12 cellular contexts compared by ENCODE assay signal in the genomic region with DNA sequence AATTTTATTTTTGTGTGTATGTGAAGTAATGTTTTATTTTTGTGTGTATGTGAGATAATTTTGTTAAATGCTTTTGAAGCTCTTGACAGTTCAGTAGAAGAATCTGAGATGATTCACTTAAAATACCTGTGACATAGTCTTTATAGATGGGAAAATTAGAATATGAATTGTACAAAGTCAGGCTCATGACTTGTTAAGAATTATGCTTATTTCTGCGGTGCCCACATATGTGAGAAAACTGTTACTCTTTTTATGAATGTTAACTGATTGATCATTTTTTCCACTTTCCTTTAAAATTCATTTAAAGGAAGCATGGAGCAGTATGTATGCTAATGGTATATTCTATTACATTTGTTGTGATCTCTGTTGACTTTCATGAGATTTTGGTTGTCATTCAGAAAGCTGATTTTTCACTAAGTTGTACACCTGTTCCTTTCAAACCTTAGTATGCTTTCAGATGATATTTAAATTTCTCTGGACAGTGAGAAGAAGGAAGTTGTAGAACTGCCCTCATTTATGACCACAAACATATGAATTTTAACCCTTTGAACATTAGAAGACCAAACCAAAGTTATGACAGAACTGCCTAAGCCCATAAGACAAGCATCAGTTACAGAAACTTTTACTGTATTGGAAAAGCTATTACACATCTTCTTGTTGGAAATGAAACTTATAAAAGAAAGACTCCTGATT.
A peak's percentile ranks its signal among the peaks of the same experiment; 100 is the strongest.
DNase-seq lines count a peak whose midpoint lies in the region; ATAC-seq and TF ChIP-seq lines count a peak whose summit lies in the region.
"Had no signal": no experiment of that assay in that cellular context is flagged by ENCODE, and none has a peak within 500 bp of the region (broad histone marks: within the 10 kb centered on the region; RNA-seq: fewer than 3 reads in every experiment).

No MANE protein-coding gene starts in this region.

- H3K79me2 ChIP-seq in GM23338 (replicated peaks; ENCODE audit: insufficient read depth) (peaks cover 83% of the 10 kb centered on the region), MM.1S (ENCODE audit: low read length) (peaks cover 34% of the 10 kb centered on the region)

- peaks cover 40% of the 10 kb centered on the region for H3K4me1 Mint-ChIP-seq in activated naive CD4-positive, alpha-beta T cell treated with anti-CD3 and anti-CD28 coated beads, Interleukin-2, amount 50 U/mL, for 24 hours
- peaks cover 10% of the 10 kb centered on the region for H3K4me1 Mint-ChIP-seq in activated naive CD4-positive, alpha-beta T cell treated with anti-CD3 and anti-CD28 coated beads, Interleukin-2, amount 10 ng/mL, durations not matched to agents 7 days and 5 days
- peaks cover 57% of the 10 kb centered on the region for H3K4me1 Mint-ChIP-seq in GM23338
- peaks cover 79% of the 10 kb centered on the region for H3K4me1 Mint-ChIP-seq in stimulated activated memory B cell treated with anti-CD40 and anti-IgM and Interleukin-4, amounts not matched to agents 10 μg/mL and 1 μg/mL and 100 μg/mL, for 72 hours

- peaks cover 38% of the 10 kb centered on the region for H3K36me3 Mint-ChIP-seq in activated naive CD4-positive, alpha-beta T cell treated with anti-CD3 and anti-CD28 coated beads, Interleukin-2, amount 50 U/mL, for 24 hours
- peaks cover 19% of the 10 kb centered on the region for H3K36me3 Mint-ChIP-seq in activated naive CD4-positive, alpha-beta T cell treated with anti-CD3 and anti-CD28 coated beads, Interleukin-2, amount 10 ng/mL, durations not matched to agents 7 days and 5 days
- peaks cover 11% of the 10 kb centered on the region; the same call in 2 of the 3 replicates for H3K36me3 Mint-ChIP-seq in GM23338 (ENCODE audit: low read depth)
- H3K36me3 Mint-ChIP-seq in stimulated activated memory B cell treated with anti-CD40 and anti-IgM and Interleukin-4, amounts not matched to agents 10 μg/mL and 1 μg/mL and 100 μg/mL, for 72 hours = peaks cover 26% of the 10 kb centered on the region

- H3K4me1 ChIP-seq in GM23338 (ENCODE audit: insufficient read depth) = peaks cover 44% of the 10 kb centered on the region
- H3K4me1 ChIP-seq in MM.1S (ENCODE audit: low read length) = peaks cover 54% of the 10 kb centered on the region

- no peaks in the 10 kb centered on the region for H3F3A ChIP-seq in GM23338 (replicated peaks; ENCODE audit: low read depth)
- H3F3A ChIP-seq in MM.1S (ENCODE audit: insufficient read depth, low read length) = peaks cover 40% of the 10 kb centered on the region

- peak overlapping the region; percentile 51 for H3K9ac ChIP-seq in MM.1S (ENCODE audit: low read length)

- CTCF ChIA-PET in activated naive CD4-positive, alpha-beta T cell treated with anti-CD3 and anti-CD28 coated beads, Interleukin-2, amount 10 ng/mL, durations not matched to agents 7 days and 5 days (lab: Charles Lee) = interaction anchor here (1.3 kb wide), 1 partner anchor 12 kb away, joined by 3 read pairs; no protein-coding TSS in a partner anchor

- H3K9me3 Mint-ChIP-seq in activated naive CD4-positive, alpha-beta T cell treated with anti-CD3 and anti-CD28 coated beads, Interleukin-2, amount 50 U/mL, for 24 hours = peaks cover 6% of the 10 kb centered on the region
- no peaks in the 10 kb centered on the region for H3K9me3 Mint-ChIP-seq in activated naive CD4-positive, alpha-beta T cell treated with anti-CD3 and anti-CD28 coated beads, Interleukin-2, amount 10 ng/mL, durations not matched to agents 7 days and 5 days
- H3K9me3 Mint-ChIP-seq in GM23338 = no peaks in the 10 kb centered on the region
- H3K9me3 Mint-ChIP-seq in stimulated activated memory B cell treated with anti-CD40 and anti-IgM and Interleukin-4, amounts not matched to agents 10 μg/mL and 1 μg/mL and 100 μg/mL, for 72 hours = peaks cover 6% of the 10 kb centered on the region

- H3K27ac Mint-ChIP-seq in activated naive CD4-positive, alpha-beta T cell treated with anti-CD3 and anti-CD28 coated beads, Interleukin-2, amount 50 U/mL, for 24 hours = peak overlapping the region; percentile 83
- no peak overlapping the region for H3K27ac Mint-ChIP-seq in activated naive CD4-positive, alpha-beta T cell treated with anti-CD3 and anti-CD28 coated beads, Interleukin-2, amount 10 ng/mL, durations not matched to agents 7 days and 5 days
- peak overlapping the region; percentile 31; the same call in 1 of the 2 replicates for H3K27ac Mint-ChIP-seq in GM23338
- H3K27ac Mint-ChIP-seq in stimulated activated memory B cell treated with anti-CD40 and anti-IgM and Interleukin-4, amounts not matched to agents 10 μg/mL and 1 μg/mL and 100 μg/mL, for 72 hours = peak overlapping the region; percentile 84

- TF ChIP-seq CTCF in GM23338 (conservative IDR thresholded peaks at IDR 0.05; ENCODE audit: low read depth in 2 of 2) (no peak), MM.1S (IDR thresholded peaks at IDR 0.05; ENCODE audit: low read length) (no peak)

- H3K36me3 ChIP-seq in GM23338 (ENCODE audit: insufficient read depth) (no peaks in the 10 kb centered on the region), MM.1S (replicated peaks; ENCODE audit: insufficient read depth, low read length) (no peaks in the 10 kb centered on the region)

- H3K4me2 ChIP-seq in GM23338 (peak overlapping the region; percentile 79; the same call in 1 of the 2 replicates), MM.1S (ENCODE audit: low read depth, low read length) (peak overlapping the region; percentile 83)

- H2AFZ ChIP-seq in GM23338 (no peak overlapping the region), MM.1S (ENCODE audit: low read length) (no peak overlapping the region)

- H3K4me3 Mint-ChIP-seq in activated naive CD4-positive, alpha-beta T cell treated with anti-CD3 and anti-CD28 coated beads, Interleukin-2, amount 50 U/mL, for 24 hours = no peak overlapping the region
- no peak overlapping the region for H3K4me3 Mint-ChIP-seq in activated naive CD4-positive, alpha-beta T cell treated with anti-CD3 and anti-CD28 coated beads, Interleukin-2, amount 10 ng/mL, durations not matched to agents 7 days and 5 days
- no peak overlapping the region for H3K4me3 Mint-ChIP-seq in GM23338
- H3K4me3 Mint-ChIP-seq in stimulated activated memory B cell treated with anti-CD40 and anti-IgM and Interleukin-4, amounts not matched to agents 10 μg/mL and 1 μg/mL and 100 μg/mL, for 72 hours = peak overlapping the region; percentile 53

- H3K27me3 ChIP-seq in GM23338 (ENCODE audit: insufficient read depth) (no peaks in the 10 kb centered on the region), MM.1S (replicated peaks; ENCODE audit: insufficient read depth, low read length) (no peaks in the 10 kb centered on the region)

- ATAC-seq in GM23338 (no peak), HG02840 (IDR thresholded peaks at IDR 0.05; ENCODE audit: low FRiP score, unreplicated experiment) (no peak)
- no peak for ATAC-seq in stimulated activated memory B cell treated with anti-CD40 and anti-IgM and Interleukin-4, amounts not matched to agents 10 μg/mL and 1 μg/mL and 100 μg/mL, for 72 hours

- H3K9me3 ChIP-seq in MM.1S (replicated peaks; ENCODE audit: insufficient read depth, low read length) = no peaks in the 10 kb centered on the region

- no peaks in the 10 kb centered on the region for H3K9me2 ChIP-seq in GM23338 (ENCODE audit: insufficient read depth)
- H3K9me2 ChIP-seq in MM.1S (replicated peaks; ENCODE audit: insufficient read depth, low read length) = no peaks in the 10 kb centered on the region

- H3K4me3 ChIP-seq in GM23338 = no peak overlapping the region
- H3K4me3 ChIP-seq in MM.1S (ENCODE audit: low read length) = peak overlapping the region; percentile 56

- no peak overlapping the region for H3K27ac ChIP-seq in GM23338 (ENCODE audit: low read depth)
- H3K27ac ChIP-seq in MM.1S (ENCODE audit: low read length) = peak overlapping the region; percentile 80; the same call in 1 of the 2 replicates

- peaks cover 15% of the 10 kb centered on the region for H4K20me1 ChIP-seq in GM23338 (replicated peaks; ENCODE audit: insufficient read depth)
- H4K20me1 ChIP-seq in MM.1S (ENCODE audit: insufficient read depth, low read length) = no peaks in the 10 kb centered on the region

- H3K27me3 Mint-ChIP-seq in activated naive CD4-positive, alpha-beta T cell treated with anti-CD3 and anti-CD28 coated beads, Interleukin-2, amount 50 U/mL, for 24 hours = no peaks in the 10 kb centered on the region
- H3K27me3 Mint-ChIP-seq in activated naive CD4-positive, alpha-beta T cell treated with anti-CD3 and anti-CD28 coated beads, Interleukin-2, amount 10 ng/mL, durations not matched to agents 7 days and 5 days = no peaks in the 10 kb centered on the region
- no peaks in the 10 kb centered on the region for H3K27me3 Mint-ChIP-seq in GM23338 (ENCODE audit: insufficient read depth, low read depth, poor library complexity)
- H3K27me3 Mint-ChIP-seq in stimulated activated memory B cell treated with anti-CD40 and anti-IgM and Interleukin-4, amounts not matched to agents 10 μg/mL and 1 μg/mL and 100 μg/mL, for 72 hours = no peaks in the 10 kb centered on the region

- no peak for DNase-seq in activated naive CD4-positive, alpha-beta T cell treated with anti-CD3 and anti-CD28 coated beads, Interleukin-2, amount 10 ng/mL, durations not matched to agents 7 days and 5 days
- DNase-seq in GM23338 (ENCODE audit: low spot score) = no peak
- DNase-seq in MM.1S = peak; percentile 81
- no peak for DNase-seq in NCI-H748 treated with DMSO at 0.1 percent for 48 hours (lab: John Stamatoyannopoulos, UW)
- no peak for DNase-seq in NCI-H2227 (lab: John Stamatoyannopoulos, UW; ENCODE audit: unreplicated experiment)
- DNase-seq: activated CD4-positive, alpha-beta T cell treated with anti-CD3 and anti-CD28 coated beads for 48 hours; aorta; hypothalamus; NCI-H1694 treated with DMSO at 0.1 percent for 48 hours had no signal

TF ChIP-seq in GM23338, 12 proteins besides CTCF, POLR2A, EP300 and RAD21:
- TF ChIP-seq EZH2phosphoT487 (IDR thresholded peaks at IDR 0.05; ENCODE audit: unreplicated experiment) (no peak), CREB1 (CRISPR knock-in tag; IDR thresholded peaks at IDR 0.05; ENCODE audit: low read depth) (no peak), NANOG (IDR thresholded peaks at IDR 0.05; ENCODE audit: borderline replicate concordance) (no peak)
